2 cellular contexts compared by ENCODE assay signal in the genomic region with DNA sequence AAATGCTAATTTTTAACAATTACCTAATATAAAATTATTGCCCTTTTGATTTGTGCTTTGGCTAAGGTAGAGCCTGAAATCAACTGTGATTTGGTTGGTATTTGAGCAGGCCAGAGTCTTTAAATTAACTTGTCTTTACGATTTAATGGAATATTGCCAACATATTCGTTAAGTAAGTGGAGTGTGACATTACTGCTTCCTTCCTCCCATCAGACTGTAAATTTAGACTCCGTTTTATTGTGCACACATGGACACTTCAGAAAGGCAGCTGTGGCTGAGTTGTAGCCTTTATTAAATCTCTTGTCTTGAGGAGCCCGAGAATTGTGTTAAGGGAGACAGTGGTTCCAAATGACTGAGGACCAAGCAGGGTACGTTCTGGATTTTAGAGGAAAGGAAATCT.
TF ChIP-seq lines count a peak whose summit lies in the region.

No MANE protein-coding gene starts in this region.

TF ChIP-seq in IMR-90, 13 proteins besides CTCF, POLR2A, EP300 and RAD21:
- no peak for TF ChIP-seq RFX5 (IDR thresholded peaks at IDR 0.05; ENCODE audit: low read depth, low read length)
- TF ChIP-seq FOS (IDR thresholded peaks at IDR 0.05; ENCODE audit: low read depth, low read length), result no peak
- TF ChIP-seq MXI1 (IDR thresholded peaks at IDR 0.05; ENCODE audit: borderline replicate concordance, low read depth, low read length), result no peak
- TF ChIP-seq, protein P1, sequence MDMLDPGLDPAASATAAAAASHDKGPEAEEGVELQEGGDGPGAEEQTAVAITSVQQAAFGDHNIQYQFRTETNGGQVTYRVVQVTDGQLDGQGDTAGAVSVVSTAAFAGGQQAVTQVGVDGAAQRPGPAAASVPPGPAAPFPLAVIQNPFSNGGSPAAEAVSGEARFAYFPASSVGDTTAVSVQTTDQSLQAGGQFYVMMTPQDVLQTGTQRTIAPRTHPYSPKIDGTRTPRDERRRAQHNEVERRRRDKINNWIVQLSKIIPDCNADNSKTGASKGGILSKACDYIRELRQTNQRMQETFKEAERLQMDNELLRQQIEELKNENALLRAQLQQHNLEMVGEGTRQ (IDR thresholded peaks at IDR 0.05; ENCODE audit: low read depth, low read length), result no peak
- no peak for TF ChIP-seq CEBPB (IDR thresholded peaks at IDR 0.05; ENCODE audit: low read depth, low read length)
- no peak for TF ChIP-seq MAZ (IDR thresholded peaks at IDR 0.05; ENCODE audit: borderline replicate concordance, low read depth, low read length)
- no peak for TF ChIP-seq NFE2L2 (IDR thresholded peaks at IDR 0.05; ENCODE audit: low read depth, low read length)
- no peak for TF ChIP-seq RCOR1 (IDR thresholded peaks at IDR 0.05; ENCODE audit: insufficient replicate concordance, low read length)
- TF ChIP-seq, protein P2, sequence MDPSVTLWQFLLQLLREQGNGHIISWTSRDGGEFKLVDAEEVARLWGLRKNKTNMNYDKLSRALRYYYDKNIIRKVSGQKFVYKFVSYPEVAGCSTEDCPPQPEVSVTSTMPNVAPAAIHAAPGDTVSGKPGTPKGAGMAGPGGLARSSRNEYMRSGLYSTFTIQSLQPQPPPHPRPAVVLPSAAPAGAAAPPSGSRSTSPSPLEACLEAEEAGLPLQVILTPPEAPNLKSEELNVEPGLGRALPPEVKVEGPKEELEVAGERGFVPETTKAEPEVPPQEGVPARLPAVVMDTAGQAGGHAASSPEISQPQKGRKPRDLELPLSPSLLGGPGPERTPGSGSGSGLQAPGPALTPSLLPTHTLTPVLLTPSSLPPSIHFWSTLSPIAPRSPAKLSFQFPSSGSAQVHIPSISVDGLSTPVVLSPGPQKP (IDR thresholded peaks at IDR 0.05; ENCODE audit: borderline replicate concordance, low read depth, low read length), result no peak
- no peak for TF ChIP-seq SMC3 (IDR thresholded peaks at IDR 0.05; ENCODE audit: low read depth, low read length)
- TF ChIP-seq BHLHE40 (IDR thresholded peaks at IDR 0.05; ENCODE audit: low read depth, low read length), result no peak
- TF ChIP-seq MAFK (IDR thresholded peaks at IDR 0.05; ENCODE audit: low read depth, low read length), result no peak
- no peak for TF ChIP-seq CHD1 (IDR thresholded peaks at IDR 0.05; ENCODE audit: low read depth, low read length)

TF ChIP-seq in endothelial cell of umbilical vein, 7 proteins besides CTCF, POLR2A, EP300 and RAD21:
- TF ChIP-seq, protein P3, sequence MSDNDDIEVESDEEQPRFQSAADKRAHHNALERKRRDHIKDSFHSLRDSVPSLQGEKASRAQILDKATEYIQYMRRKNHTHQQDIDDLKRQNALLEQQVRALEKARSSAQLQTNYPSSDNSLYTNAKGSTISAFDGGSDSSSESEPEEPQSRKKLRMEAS (IDR thresholded peaks at IDR 0.05; ENCODE audit: insufficient read depth, insufficient read length), result no peak
- TF ChIP-seq POLR2AphosphoS5 (IDR thresholded peaks at IDR 0.05; ENCODE audit: insufficient read depth, low read depth, low read length) (no peak), FOS (IDR thresholded peaks at IDR 0.05; ENCODE audit: borderline replicate concordance, insufficient read depth, low read length) (no peak), MYC (IDR thresholded peaks at IDR 0.05; ENCODE audit: low read depth, low read length) (no peak), JUN (IDR thresholded peaks at IDR 0.05; ENCODE audit: borderline replicate concordance, insufficient read depth, insufficient read length, low read depth) (no peak), EZH2 (IDR thresholded peaks at IDR 0.05; ENCODE audit: borderline replicate concordance, low read depth, low read length, severe bottlenecking) (no peak)
